In the genomic region with DNA sequence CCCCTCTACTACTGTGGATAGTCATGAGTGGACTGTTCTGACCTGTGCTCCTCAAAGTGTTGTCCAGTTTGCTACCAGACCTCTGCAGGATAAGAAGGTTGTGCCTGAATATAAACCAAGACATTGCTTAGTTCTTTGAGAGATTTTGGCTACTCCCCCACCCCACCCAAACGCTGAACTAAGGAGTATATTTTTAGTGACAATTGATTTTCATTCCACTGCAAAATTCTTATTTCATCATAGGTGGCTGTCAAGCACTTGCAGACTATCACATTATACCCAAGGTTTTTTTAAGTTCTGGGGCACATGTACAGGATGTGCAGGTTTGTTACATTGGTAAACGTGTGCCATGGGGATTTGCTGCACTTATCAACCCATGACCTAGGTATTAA, we compare ENCODE assay signal across 26 cellular contexts.
"Had no signal": no experiment of that assay in that cellular context is flagged by ENCODE, and none has a peak within 500 bp of the region (broad histone marks: within the 10 kb centered on the region; RNA-seq: fewer than 3 reads in every experiment).

No MANE protein-coding gene starts in this region.

- ATAC-seq: effector memory CD8-positive, alpha-beta T cell; esophagus mucosa; gastrocnemius medialis; heart right ventricle; left colon; left lung; left ventricle myocardium superior; mucosa of descending colon had no signal

- DNase-seq: colonic mucosa; cortex of kidney; effector CD8-positive, alpha-beta T cell; effector memory CD8-positive, alpha-beta T cell; endodermal cell; erythroblast; esophagus squamous epithelium; foreskin fibroblast; foreskin melanocyte; gastrocnemius medialis; glutamatergic neuron; heart right ventricle; immature natural killer cell; islet precursor cell; kidney; kidney glomerular epithelial cell; left colon; left lung; left ventricle myocardium superior; mammary epithelial cell; mucosa of descending colon; naive B cell had no signal

- H3K4me3 ChIP-seq: colonic mucosa, esophagus squamous epithelium, gastrocnemius medialis, heart right ventricle, left lung, lung, mucosa of descending colon had no signal

- FAIRE-seq: endometrium, kidney had no signal

- H3K9me3 ChIP-seq: colonic mucosa, esophagus squamous epithelium, gastrocnemius medialis, heart right ventricle, left lung, mucosa of descending colon had no signal

- H3K27me3 ChIP-seq: colonic mucosa, esophagus squamous epithelium, gastrocnemius medialis, heart right ventricle, left lung had no signal

- H3K27ac ChIP-seq: colonic mucosa, epithelial cell of prostate, esophagus squamous epithelium, gastrocnemius medialis, heart right ventricle, left lung had no signal

- H3K4me1 ChIP-seq: colonic mucosa, esophagus squamous epithelium, gastrocnemius medialis, left lung had no signal

- H3K36me3 ChIP-seq: colonic mucosa, gastrocnemius medialis, left lung had no signal
